In genomic region chr1:21651214-21652042, GRCh38 we compare ENCODE assay signal across 8 cellular contexts. TPM values are rescaled to one million over a fixed set of nuclear protein-coding genes. Genes with fewer than 3 reads are reported as not detected.
DNase-seq lines count a peak whose midpoint lies in the region; ATAC-seq lines count a peak whose summit lies in the region.

No MANE protein-coding gene starts in this region.

- H3K4me3 ChIP-seq in iPS-18a (ENCODE audit: low read length), result peak overlapping the region; percentile 56

- peaks cover 16% of the 10 kb centered on the region for H3K27me3 ChIP-seq in iPS-18a (ENCODE audit: control insufficient read depth, insufficient read depth, low read length)

- ATAC-seq in GM21423 (IDR thresholded peaks at IDR 0.05; ENCODE audit: unreplicated experiment), result no peak
- no peak for ATAC-seq in HG03342 (IDR thresholded peaks at IDR 0.05; ENCODE audit: unreplicated experiment)

- no peak overlapping the region for H3K27ac ChIP-seq in iPS-18a (ENCODE audit: low read length)

- no peaks in the 10 kb centered on the region for H3K9me3 ChIP-seq in iPS-18a (ENCODE audit: control insufficient read depth, low read depth, low read length)

- peak; percentile 14 for DNase-seq in DMS79 treated with DMSO at 0.1 percent for 48 hours (lab: John Stamatoyannopoulos, UW)
- no peak for DNase-seq in DMS79 (lab: John Stamatoyannopoulos, UW)
- peak; percentile 36 for DNase-seq in RPMI7951 (ENCODE audit: low read depth)
- peak; percentile 53 for DNase-seq in astrocyte of the hippocampus (ENCODE audit: low read depth, low spot score)
- peak; percentile 22 to 46 for DNase-seq in stimulated activated CD4-positive, alpha-beta T cell treated with anti-CD3 and anti-CD28 coated beads, Interleukin-1b, Interleukin-23, amount 100 ng/mL, for 4 hours (ENCODE audit: low read depth in 2 of 2)

- H3K4me1 ChIP-seq in iPS-18a (ENCODE audit: control insufficient read depth, low read depth, low read length), result peaks cover 7% of the 10 kb centered on the region

- H3K9ac ChIP-seq in iPS-18a (ENCODE audit: low read length), result no peak overlapping the region

- H3K36me3 ChIP-seq in iPS-18a (ENCODE audit: control insufficient read depth, low read depth, low read length), result no peaks in the 10 kb centered on the region

RNA-seq across cellular contexts. Expression of gene RAP1GAP, which starts 17.7 kb away (rescaled TPM):
- total RNA-seq in RPMI7951 (2014; rRNA removed; shearing (Covaris generic)), result 0.59 and 0.96 TPM in 2 replicates
